ENCODE assay signal across 1 cellular context in the genomic region with DNA sequence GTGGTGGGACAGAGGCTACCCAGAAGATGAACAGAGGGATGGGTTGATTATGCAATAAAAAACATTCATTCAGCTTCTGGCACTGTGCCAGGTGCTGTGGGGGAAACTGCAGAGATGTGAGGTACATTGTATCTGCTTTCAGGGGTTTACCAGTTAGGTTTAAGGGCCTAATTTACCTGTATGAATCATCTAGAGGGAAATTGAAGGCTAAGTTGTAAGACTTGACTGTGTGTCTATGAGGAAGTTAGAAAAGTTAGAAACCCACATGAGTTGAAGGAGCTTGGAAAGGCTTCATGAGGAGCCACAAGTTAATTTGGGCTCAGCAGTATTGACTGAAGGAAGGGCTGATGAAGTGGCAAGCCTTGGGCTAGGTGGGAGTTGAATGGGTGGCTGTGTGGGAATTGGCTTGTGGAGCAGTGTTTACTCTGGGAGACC.
A peak's percentile ranks its signal among the peaks of the same experiment; 100 is the strongest.
TF ChIP-seq lines count a peak whose summit lies in the region.

No MANE protein-coding gene starts in this region.

TF ChIP-seq in HEK293, 187 proteins besides CTCF, POLR2A, EP300 and RAD21 (continued from another document):
- TF ChIP-seq, protein P1, sequence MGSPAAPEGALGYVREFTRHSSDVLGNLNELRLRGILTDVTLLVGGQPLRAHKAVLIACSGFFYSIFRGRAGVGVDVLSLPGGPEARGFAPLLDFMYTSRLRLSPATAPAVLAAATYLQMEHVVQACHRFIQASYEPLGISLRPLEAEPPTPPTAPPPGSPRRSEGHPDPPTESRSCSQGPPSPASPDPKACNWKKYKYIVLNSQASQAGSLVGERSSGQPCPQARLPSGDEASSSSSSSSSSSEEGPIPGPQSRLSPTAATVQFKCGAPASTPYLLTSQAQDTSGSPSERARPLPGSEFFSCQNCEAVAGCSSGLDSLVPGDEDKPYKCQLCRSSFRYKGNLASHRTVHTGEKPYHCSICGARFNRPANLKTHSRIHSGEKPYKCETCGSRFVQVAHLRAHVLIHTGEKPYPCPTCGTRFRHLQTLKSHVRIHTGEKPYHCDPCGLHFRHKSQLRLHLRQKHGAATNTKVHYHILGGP (tag by site-specific recombination; IDR thresholded peaks at IDR 0.05): peak; percentile 66; the same call in 1 of the 2 replicates
- peak; percentile 51; the same call in 1 of the 2 replicates for TF ChIP-seq ZNF544 (tag by site-specific recombination; IDR thresholded peaks at IDR 0.05)
- no peak for TF ChIP-seq ZNF571 (tag by site-specific recombination; IDR thresholded peaks at IDR 0.05)
- TF ChIP-seq, protein P2, sequence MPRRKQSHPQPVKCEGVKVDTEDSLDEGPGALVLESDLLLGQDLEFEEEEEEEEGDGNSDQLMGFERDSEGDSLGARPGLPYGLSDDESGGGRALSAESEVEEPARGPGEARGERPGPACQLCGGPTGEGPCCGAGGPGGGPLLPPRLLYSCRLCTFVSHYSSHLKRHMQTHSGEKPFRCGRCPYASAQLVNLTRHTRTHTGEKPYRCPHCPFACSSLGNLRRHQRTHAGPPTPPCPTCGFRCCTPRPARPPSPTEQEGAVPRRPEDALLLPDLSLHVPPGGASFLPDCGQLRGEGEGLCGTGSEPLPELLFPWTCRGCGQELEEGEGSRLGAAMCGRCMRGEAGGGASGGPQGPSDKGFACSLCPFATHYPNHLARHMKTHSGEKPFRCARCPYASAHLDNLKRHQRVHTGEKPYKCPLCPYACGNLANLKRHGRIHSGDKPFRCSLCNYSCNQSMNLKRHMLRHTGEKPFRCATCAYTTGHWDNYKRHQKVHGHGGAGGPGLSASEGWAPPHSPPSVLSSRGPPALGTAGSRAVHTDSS (tag by site-specific recombination; IDR thresholded peaks at IDR 0.05): no peak
- TF ChIP-seq ZNF16 (tag by site-specific recombination; IDR thresholded peaks at IDR 0.05; ENCODE audit: low read depth): no peak
- TF ChIP-seq ZBTB8A (tag by site-specific recombination; IDR thresholded peaks at IDR 0.05): no peak
- TF ChIP-seq ZNF660 (tag by site-specific recombination; IDR thresholded peaks at IDR 0.05): peak; percentile 73
- 0 out of 2 replicates have a peak, but pooled peaks have one; percentile 39 for TF ChIP-seq ZNF561 (tag by site-specific recombination; IDR thresholded peaks at IDR 0.05; ENCODE audit: borderline replicate concordance)
- TF ChIP-seq, protein P3, sequence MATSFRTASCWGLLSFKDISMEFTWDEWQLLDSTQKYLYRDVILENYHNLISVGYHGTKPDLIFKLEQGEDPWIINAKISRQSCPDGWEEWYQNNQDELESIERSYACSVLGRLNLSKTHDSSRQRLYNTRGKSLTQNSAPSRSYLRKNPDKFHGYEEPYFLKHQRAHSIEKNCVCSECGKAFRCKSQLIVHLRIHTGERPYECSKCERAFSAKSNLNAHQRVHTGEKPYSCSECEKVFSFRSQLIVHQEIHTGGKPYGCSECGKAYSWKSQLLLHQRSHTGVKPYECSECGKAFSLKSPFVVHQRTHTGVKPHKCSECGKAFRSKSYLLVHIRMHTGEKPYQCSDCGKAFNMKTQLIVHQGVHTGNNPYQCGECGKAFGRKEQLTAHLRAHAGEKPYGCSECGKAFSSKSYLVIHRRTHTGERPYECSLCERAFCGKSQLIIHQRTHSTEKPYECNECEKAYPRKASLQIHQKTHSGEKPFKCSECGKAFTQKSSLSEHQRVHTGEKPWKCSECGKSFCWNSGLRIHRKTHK (tag by site-specific recombination; IDR thresholded peaks at IDR 0.05): 0 out of 2 replicates have a peak, but pooled peaks have one; percentile 11
- TF ChIP-seq, protein P4, sequence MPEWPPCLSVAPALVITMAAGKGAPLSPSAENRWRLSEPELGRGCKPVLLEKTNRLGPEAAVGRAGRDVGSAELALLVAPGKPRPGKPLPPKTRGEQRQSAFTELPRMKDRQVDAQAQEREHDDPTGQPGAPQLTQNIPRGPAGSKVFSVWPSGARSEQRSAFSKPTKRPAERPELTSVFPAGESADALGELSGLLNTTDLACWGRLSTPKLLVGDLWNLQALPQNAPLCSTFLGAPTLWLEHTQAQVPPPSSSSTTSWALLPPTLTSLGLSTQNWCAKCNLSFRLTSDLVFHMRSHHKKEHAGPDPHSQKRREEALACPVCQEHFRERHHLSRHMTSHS (tag by site-specific recombination; IDR thresholded peaks at IDR 0.05): no peak
- 0 out of 2 replicates have a peak, but pooled peaks have one; percentile 50 for TF ChIP-seq ZNF248 (tag by site-specific recombination; IDR thresholded peaks at IDR 0.05)
- TF ChIP-seq ZNF184 (tag by site-specific recombination; IDR thresholded peaks at IDR 0.05): 0 out of 2 replicates have a peak, but pooled peaks have one; percentile 37
- TF ChIP-seq EGR2 (tag by site-specific recombination; IDR thresholded peaks at IDR 0.05; ENCODE audit: low read depth): peak; percentile 91
